ENCODE assay signal across 19 cellular contexts in genomic region chr10:16602104-16602735, GRCh38.
"Had no signal": no experiment of that assay in that cellular context is flagged by ENCODE, and none has a peak within 500 bp of the region (broad histone marks: within the 10 kb centered on the region; RNA-seq: fewer than 3 reads in every experiment).

No MANE protein-coding gene starts in this region.

- DNase-seq: activated B cell treated with CpG ODN at 0.5 μM for 24 hours; activated CD4-positive, alpha-beta memory T cell treated with anti-CD3 and anti-CD28 coated beads, Interleukin-2, amount 10 ng/mL, durations not matched to agents 7 days and 5 days; activated CD4-positive, alpha-beta T cell treated with anti-CD3 and anti-CD28 coated beads for 48 hours; activated CD8-positive, alpha-beta memory T cell treated with anti-CD3 and anti-CD28 coated beads, Interleukin-2, amount 10 ng/mL, durations not matched to agents 7 days and 5 days; activated naive CD4-positive, alpha-beta T cell; activated naive CD8-positive, alpha-beta T cell treated with anti-CD3 and anti-CD28 coated beads, Interleukin-2, amount 10 ng/mL, durations not matched to agents 7 days and 5 days; body of pancreas; colonic mucosa; gastrocnemius medialis; head of caudate nucleus; left lung; nephron progenitor cell; occipital lobe; posterior cingulate gyrus; sigmoid colon; spleen; stimulated activated naive B cell treated with anti-CD40 and anti-IgM and Interleukin-4, amounts not matched to agents 10 μg/mL and 1 μg/mL and 100 μg/mL, for 72 hours; upper lobe of right lung had no signal

- H3K27ac Mint-ChIP-seq: activated B cell treated with CpG ODN at 0.5 μM for 24 hours; activated CD4-positive, alpha-beta memory T cell treated with anti-CD3 and anti-CD28 coated beads, Interleukin-2, amount 10 ng/mL, durations not matched to agents 7 days and 5 days; activated CD8-positive, alpha-beta memory T cell treated with anti-CD3 and anti-CD28 coated beads, Interleukin-2, amount 10 ng/mL, durations not matched to agents 7 days and 5 days; activated naive CD8-positive, alpha-beta T cell treated with anti-CD3 and anti-CD28 coated beads, Interleukin-2, amount 10 ng/mL, durations not matched to agents 7 days and 5 days; nephron progenitor cell; stimulated activated naive B cell treated with anti-CD40 and anti-IgM and Interleukin-4, amounts not matched to agents 10 μg/mL and 1 μg/mL and 100 μg/mL, for 72 hours had no signal

- H3K36me3 Mint-ChIP-seq: activated CD8-positive, alpha-beta memory T cell treated with anti-CD3 and anti-CD28 coated beads, Interleukin-2, amount 10 ng/mL, durations not matched to agents 7 days and 5 days had no signal

- ATAC-seq: activated CD8-positive, alpha-beta memory T cell treated with anti-CD3 and anti-CD28 coated beads, Interleukin-2, amount 10 ng/mL, durations not matched to agents 7 days and 5 days; body of pancreas; gastrocnemius medialis; left lung; stimulated activated naive B cell treated with anti-CD40 and anti-IgM and Interleukin-4, amounts not matched to agents 10 μg/mL and 1 μg/mL and 100 μg/mL, for 72 hours; upper lobe of right lung had no signal

- H3K9me3 Mint-ChIP-seq: activated B cell treated with CpG ODN at 0.5 μM for 24 hours; activated CD4-positive, alpha-beta memory T cell treated with anti-CD3 and anti-CD28 coated beads, Interleukin-2, amount 10 ng/mL, durations not matched to agents 7 days and 5 days; activated naive CD8-positive, alpha-beta T cell treated with anti-CD3 and anti-CD28 coated beads, Interleukin-2, amount 10 ng/mL, durations not matched to agents 7 days and 5 days; central memory CD8-positive, alpha-beta T cell; nephron progenitor cell had no signal

- H3K4me3 Mint-ChIP-seq: activated B cell treated with CpG ODN at 0.5 μM for 24 hours; activated CD4-positive, alpha-beta memory T cell treated with anti-CD3 and anti-CD28 coated beads, Interleukin-2, amount 10 ng/mL, durations not matched to agents 7 days and 5 days; activated CD8-positive, alpha-beta memory T cell treated with anti-CD3 and anti-CD28 coated beads, Interleukin-2, amount 10 ng/mL, durations not matched to agents 7 days and 5 days; activated naive CD8-positive, alpha-beta T cell treated with anti-CD3 and anti-CD28 coated beads, Interleukin-2, amount 10 ng/mL, durations not matched to agents 7 days and 5 days; central memory CD8-positive, alpha-beta T cell; nephron progenitor cell; stimulated activated naive B cell treated with anti-CD40 and anti-IgM and Interleukin-4, amounts not matched to agents 10 μg/mL and 1 μg/mL and 100 μg/mL, for 72 hours had no signal

- H3K4me1 Mint-ChIP-seq: activated B cell treated with CpG ODN at 0.5 μM for 24 hours; activated CD4-positive, alpha-beta memory T cell treated with anti-CD3 and anti-CD28 coated beads, Interleukin-2, amount 10 ng/mL, durations not matched to agents 7 days and 5 days; activated CD8-positive, alpha-beta memory T cell treated with anti-CD3 and anti-CD28 coated beads, Interleukin-2, amount 10 ng/mL, durations not matched to agents 7 days and 5 days; activated naive CD8-positive, alpha-beta T cell treated with anti-CD3 and anti-CD28 coated beads, Interleukin-2, amount 10 ng/mL, durations not matched to agents 7 days and 5 days; central memory CD8-positive, alpha-beta T cell; nephron progenitor cell; stimulated activated naive B cell treated with anti-CD40 and anti-IgM and Interleukin-4, amounts not matched to agents 10 μg/mL and 1 μg/mL and 100 μg/mL, for 72 hours had no signal

- H3K27me3 Mint-ChIP-seq: activated B cell treated with CpG ODN at 0.5 μM for 24 hours; activated CD4-positive, alpha-beta memory T cell treated with anti-CD3 and anti-CD28 coated beads, Interleukin-2, amount 10 ng/mL, durations not matched to agents 7 days and 5 days; activated CD8-positive, alpha-beta memory T cell treated with anti-CD3 and anti-CD28 coated beads, Interleukin-2, amount 10 ng/mL, durations not matched to agents 7 days and 5 days; activated naive CD8-positive, alpha-beta T cell treated with anti-CD3 and anti-CD28 coated beads, Interleukin-2, amount 10 ng/mL, durations not matched to agents 7 days and 5 days; central memory CD8-positive, alpha-beta T cell; stimulated activated naive B cell treated with anti-CD40 and anti-IgM and Interleukin-4, amounts not matched to agents 10 μg/mL and 1 μg/mL and 100 μg/mL, for 72 hours had no signal
